8 cellular contexts compared by ENCODE assay signal in genomic region chr1:154179951-154180687, GRCh38. TPM values are rescaled to one million over a fixed set of nuclear protein-coding genes. Genes with fewer than 3 reads are reported as not detected.
DNase-seq lines count a peak whose midpoint lies in the region; ATAC-seq, FAIRE-seq and TF ChIP-seq lines count a peak whose summit lies in the region.

No MANE protein-coding gene starts in this region.

- H2AFZ ChIP-seq in Loucy (ENCODE audit: low read length) (no peak overlapping the region), K562 (ENCODE audit: low read depth, low read length) (no peak overlapping the region)

- DNase-seq in GF-D8 (lab: John Stamatoyannopoulos, UW): peak; percentile 76
- no peak for DNase-seq in K562 (ENCODE audit: extremely low read depth in 1 of 4, low spot score in 3 of 4)
- DNase-seq in naive thymus-derived CD4-positive, alpha-beta T cell: no peak
- no peak for DNase-seq in NCI-H2227 (lab: John Stamatoyannopoulos, UW; ENCODE audit: unreplicated experiment)
- no peak for DNase-seq in T1000 (lab: John Stamatoyannopoulos, UW)
- DNase-seq in ovary: no peak

- CTCF ChIA-PET in K562 (lab: Yijun Ruan, JAX; ENCODE audit: low intra/inter-chr PET ratio): no interaction called here
- CTCF ChIA-PET in naive thymus-derived CD4-positive, alpha-beta T cell (lab: Charles Lee): interaction anchor here (0.5 to 0.7 kb wide), 2 partner anchors 86 to 803 kb away, joined by 3 read pairs; no protein-coding TSS in a partner anchor

- H3K9me3 ChIP-seq in Loucy (ENCODE audit: insufficient read depth, low read depth, low read length) (no peaks in the 10 kb centered on the region), K562 (replicated peaks; ENCODE audit: control insufficient read depth, insufficient read depth, low read depth, low read length) (no peaks in the 10 kb centered on the region; the same call in 1 of the 2 replicates), ovary (no peaks in the 10 kb centered on the region)
- H3K9me3 ChIP-seq in naive thymus-derived CD4-positive, alpha-beta T cell (ENCODE audit: control insufficient read depth in 2 of 3, low read length in 3 of 3): no peaks in the 10 kb centered on the region

- peaks cover 66 to 81% (median 75%) of the 10 kb centered on the region in 7 donors for H3K4me1 Mint-ChIP-seq in naive thymus-derived CD4-positive, alpha-beta T cell

- no peak for FAIRE-seq in K562 (lab: Jason Lieb, UNC)

- ATAC-seq in K562 (no peak), GM21619 (IDR thresholded peaks at IDR 0.05; ENCODE audit: unreplicated experiment) (no peak)
- ATAC-seq in naive thymus-derived CD4-positive, alpha-beta T cell: no peak

- TF ChIP-seq EP300 in K562 (IDR thresholded peaks at IDR 0.05; ENCODE audit: low read length) (no peak), ovary (IDR thresholded peaks at IDR 0.05) (no peak)

- H3K27me3 Mint-ChIP-seq in naive thymus-derived CD4-positive, alpha-beta T cell: peaks cover 0 to 3% (median 0%) of the 10 kb centered on the region in 5 donors

- H3K27ac ChIP-seq in K562 (ENCODE audit: extremely low read depth, low read depth, low read length) (peak overlapping the region; percentile 65), ovary (no peak overlapping the region)
- peak overlapping the region; percentile 95 for H3K27ac ChIP-seq in naive thymus-derived CD4-positive, alpha-beta T cell (ENCODE audit: low read depth, low read length)

- H3K36me3 ChIP-seq in Loucy (ENCODE audit: insufficient read depth, low read length) (peaks cover 10% of the 10 kb centered on the region), K562 (ENCODE audit: control insufficient read depth, insufficient read depth, low read length) (peaks cover 60% of the 10 kb centered on the region), ovary (no peaks in the 10 kb centered on the region)
- H3K36me3 ChIP-seq in naive thymus-derived CD4-positive, alpha-beta T cell (ENCODE audit: control insufficient read depth in 2 of 3, insufficient read depth in 3 of 3, low read length in 3 of 3): peaks cover 3 to 22% (median 8%) of the 10 kb centered on the region in 3 experiments

- WGBS in K562 (ENCODE audit: insufficient coverage, low coverage, missing lambda C conversion rate): 26% methylated on average over 3 of the region's 3 CpGs
- 79 to 88% (median 84%) methylated on average over 3 of the region's 3 CpGs for WGBS in ovary, 3 donors

- H3K4me3 Mint-ChIP-seq in naive thymus-derived CD4-positive, alpha-beta T cell: peak overlapping the region; percentile 73 to 100 (median 98)

- H3K4me3 ChIP-seq in Loucy (ENCODE audit: low read length, poor library complexity, severe bottlenecking) (peak overlapping the region; percentile 97), K562 (peak overlapping the region; percentile 17; the same call in 1 of the 2 replicates), ovary (no peak overlapping the region)
- H3K4me3 ChIP-seq in naive thymus-derived CD4-positive, alpha-beta T cell (ENCODE audit: low read length): peak overlapping the region; percentile 5

- peaks cover 4 to 39% (median 9%) of the 10 kb centered on the region in 5 donors for H3K36me3 Mint-ChIP-seq in naive thymus-derived CD4-positive, alpha-beta T cell

- peaks cover 74% of the 10 kb centered on the region for H3K79me2 ChIP-seq in Loucy (ENCODE audit: insufficient read depth, low read length)
- peaks cover 79% of the 10 kb centered on the region for H3K79me2 ChIP-seq in K562 (ENCODE audit: control insufficient read depth, insufficient read depth, low read length)

- no TSS peak for BruUV-seq in K562 (replicated peaks; lab: Mats Ljungman, UMichigan)

- in situ Hi-C loops in K562 (cut with MboI): no loop called here

- H3K9ac ChIP-seq in Loucy (ENCODE audit: low read depth, low read length, poor library complexity, severe bottlenecking) (peak overlapping the region; percentile 96), K562 (ENCODE audit: insufficient read depth in 1 of 2, low read depth in 2 of 2, low read length in 2 of 2) (peak overlapping the region; percentile 39 to 46; a peak in 2 of 4 replicates)

- TF ChIP-seq POLR2A in K562 (conservative IDR thresholded peaks at IDR 0.05) (no peak), ovary (IDR thresholded peaks at IDR 0.05) (no peak)

- H3K27me3 ChIP-seq in Loucy (ENCODE audit: insufficient read depth, low read length, poor library complexity, severe bottlenecking) (no peaks in the 10 kb centered on the region), K562 (ENCODE audit: control insufficient read depth in 2 of 2, insufficient read depth in 2 of 2, low read length in 2 of 2) (no peaks in the 10 kb centered on the region), ovary (no peaks in the 10 kb centered on the region)
- H3K27me3 ChIP-seq in naive thymus-derived CD4-positive, alpha-beta T cell (ENCODE audit: control insufficient read depth in 2 of 2, insufficient read depth in 2 of 2, low read length in 2 of 2): no peaks in the 10 kb centered on the region

- H3K9me1 ChIP-seq in K562 (ENCODE audit: control insufficient read depth, insufficient read depth, low read length): no peaks in the 10 kb centered on the region

- H3K4me2 ChIP-seq in Loucy (ENCODE audit: low read depth, low read length, poor library complexity, severe bottlenecking): peak overlapping the region; percentile 88
- peak overlapping the region; percentile 94 for H3K4me2 ChIP-seq in K562 (ENCODE audit: insufficient read depth, low read length)

- peak overlapping the region; percentile 66 to 99 (median 98) for H3K27ac Mint-ChIP-seq in naive thymus-derived CD4-positive, alpha-beta T cell

- POLR2A ChIA-PET in K562 (lab: Yijun Ruan, JAX): interaction anchor here (1.1 to 3.9 kb wide), 7 partner anchors 9 to 189 kb away, joined by 3 to 22 read pairs (median 4); partner anchors contain the start of gene RPS27
- POLR2A ChIA-PET in naive thymus-derived CD4-positive, alpha-beta T cell (lab: Charles Lee): interaction anchor here (1.3 to 10.3 kb wide), 4 partner anchors 11 to 189 kb away, joined by 3 to 115 read pairs (median 30); partner anchors contain the start of genes NUP210L and RPS27

- peaks cover 68% of the 10 kb centered on the region for H4K20me1 ChIP-seq in Loucy (ENCODE audit: insufficient read depth, low read length, poor library complexity, severe bottlenecking)
- peaks cover 55% of the 10 kb centered on the region for H4K20me1 ChIP-seq in K562 (replicated peaks; ENCODE audit: control insufficient read depth, insufficient read depth, low read length)

- H3K4me1 ChIP-seq in Loucy (ENCODE audit: insufficient read depth, low read length, poor library complexity, severe bottlenecking) (peaks cover 56% of the 10 kb centered on the region), K562 (replicated peaks in 1 of 2; ENCODE audit: control insufficient read depth in 2 of 2, insufficient read depth in 2 of 2, low read length in 2 of 2) (peaks cover 28 to 43% of the 10 kb centered on the region in 2 experiments), ovary (ENCODE audit: insufficient read depth) (peaks cover 16% of the 10 kb centered on the region)
- H3K4me1 ChIP-seq in naive thymus-derived CD4-positive, alpha-beta T cell (ENCODE audit: control insufficient read depth in 2 of 2, insufficient read depth in 2 of 2, low read length in 2 of 2): peaks cover 47 to 74% of the 10 kb centered on the region in 2 donors

- H3K9me2 ChIP-seq in Loucy (replicated peaks; ENCODE audit: low read depth, low read length): no peaks in the 10 kb centered on the region

- H3K9me3 Mint-ChIP-seq in naive thymus-derived CD4-positive, alpha-beta T cell: peaks cover 0 to 3% (median 0%) of the 10 kb centered on the region in 11 donors

- no peak for TF ChIP-seq RAD21 in K562 (CRISPR knock-in tag; conservative IDR thresholded peaks at IDR 0.05 in 1 of 2, IDR thresholded peaks at IDR 0.05 in 1 of 2)

- intact Hi-C loops in K562 (cut with micrococcal nuclease): loop anchor here (5.0 kb wide), 2 partner anchors 33 to 188 kb away; partner anchors contain the start of gene RPS27
- intact Hi-C loops in naive thymus-derived CD4-positive, alpha-beta T cell (cut with micrococcal nuclease): loop anchor here in 1 of 2 donors (5.0 to 10.0 kb wide), 2 partner anchors 375 to 508 kb away; partner anchors contain the start of genes ILF2 and UBE2Q1
- intact Hi-C loops in ovary (cut with DNase I): no loop called here

- peaks cover 21% of the 10 kb centered on the region for H3F3A ChIP-seq in Loucy (ENCODE audit: low read depth)

- TF ChIP-seq CTCF in Loucy (conservative IDR thresholded peaks at IDR 0.05; ENCODE audit: low read length): no peak
- TF ChIP-seq CTCF in K562 (IDR thresholded peaks at IDR 0.05 in 2 of 3, conservative IDR thresholded peaks at IDR 0.05 in 1 of 3; ENCODE audit: insufficient read depth in 2 of 3, low read depth in 1 of 3, low read length in 3 of 3): no peak
- TF ChIP-seq CTCF in ovary (IDR thresholded peaks at IDR 0.05): no peak

RNA-seq across cellular contexts. Expression of gene TPM3, which starts 11.8 kb away (rescaled TPM):
- total RNA-seq in K562 (2011; cell fraction: chromatin; rRNA removed; ENCODE audit: low replicate concordance): 94.6 and 152 TPM in 2 replicates
- 60.4 and 81.0 TPM in 2 replicates for total RNA-seq in K562 (2011; cell fraction: nucleolus; rRNA removed)
- total RNA-seq in K562 (2011; cell fraction: nucleoplasm; rRNA removed): 113 and 173 TPM in 2 replicates
- total RNA-seq in K562 (2014; rRNA removed) (344 and 399 TPM in 2 replicates), K562 (2014; rRNA removed; fragmentation: Illumina TruSeq; extraction: Trizol) (350 and 402 TPM in 2 replicates), K562 (2015; rRNA removed; fragmentation: Illumina TruSeq; extraction: Trizol) (400 and 421 TPM in 2 replicates), K562 (2021) (500 and 507 TPM in 2 replicates), ovary (100 to 1,000 TPM in 4 of 7 donors, 10 to 100 TPM in 3; 83.8 to 146 (median 120) TPM)
- polyA plus RNA-seq in K562 (2011; rRNA removed) (423 and 536 TPM in 2 replicates), K562 (2014; fragmentation: Illumina TruSeq; extraction: Trizol) (488 and 545 TPM in 2 replicates), K562 (2014; fragmentation: Nextera tagmentation; extraction: Ambion mirVana) (100 to 1,000 TPM; 202 to 241 TPM), K562 (2014; rRNA removed) (496 and 604 TPM in 2 replicates), ovary (100 to 1,000 TPM in 1 of 2 donors, 10 to 100 TPM in 1; 78.0 to 316 TPM)
- polyA plus RNA-seq in K562 (2011; cell fraction: cytosol; rRNA removed): 181 and 303 TPM in 2 replicates
- 147 and 198 TPM in 2 replicates for polyA plus RNA-seq in K562 (2011; cell fraction: nucleus; rRNA removed)
- polyA plus RNA-seq in K562 (2012): 390 and 526 TPM in 2 replicates
- 256 and 293 TPM in 2 replicates for polyA minus RNA-seq in K562 (2011; rRNA and poly(A)+ RNA removed)
- polyA minus RNA-seq in K562 (2011; cell fraction: cytosol; rRNA and poly(A)+ RNA removed): 99.9 and 136 TPM in 2 replicates
- 42.7 and 79.9 TPM in 2 replicates for polyA minus RNA-seq in K562 (2011; cell fraction: nucleus; rRNA and poly(A)+ RNA removed)
- total RNA-seq in naive thymus-derived CD4-positive, alpha-beta T cell: 100 to 1,000 TPM; 264 to 688 (median 281) TPM
- 100 to 1,000 TPM; 653 to 718 TPM for polyA plus RNA-seq in naive thymus-derived CD4-positive, alpha-beta T cell

RNA-seq across cellular contexts. Expression of gene NUP210L, which starts 25.2 kb away (rescaled TPM):
- total RNA-seq in K562 (2011; cell fraction: chromatin; rRNA removed; ENCODE audit: low replicate concordance): 0.07 TPM in 1 of 2 replicates, not detected in the other
- under 0.01 TPM in 1 of 2 replicates, not detected in the other for total RNA-seq in K562 (2011; cell fraction: nucleolus; rRNA removed)
- total RNA-seq in K562 (2011; cell fraction: nucleoplasm; rRNA removed): 0.15 TPM in 1 of 2 replicates, not detected in the other
- total RNA-seq in K562 (2014; rRNA removed) (not detected in 2 replicates), K562 (2014; rRNA removed; fragmentation: Illumina TruSeq; extraction: Trizol) (0.04 TPM in 1 of 2 replicates, not detected in the other), K562 (2015; rRNA removed; fragmentation: Illumina TruSeq; extraction: Trizol) (0.04 TPM in 1 of 2 replicates, not detected in the other), K562 (2021) (not detected in 2 replicates), ovary (under 1 TPM in 2 of 7 donors, not detected in 5; 0.07 to 0.10 TPM)
- polyA plus RNA-seq in K562 (2011; rRNA removed) (0.01 TPM in 1 of 2 replicates, not detected in the other), K562 (2014; fragmentation: Illumina TruSeq; extraction: Trizol) (not detected in 2 replicates), K562 (2014; fragmentation: Nextera tagmentation; extraction: Ambion mirVana) (not detected), K562 (2014; rRNA removed) (0.01 TPM in 1 of 2 replicates, not detected in the other), ovary (not detected)
- polyA plus RNA-seq in K562 (2011; cell fraction: cytosol; rRNA removed): 0.01 TPM in 1 of 2 replicates, not detected in the other
- polyA plus RNA-seq in K562 (2011; cell fraction: nucleus; rRNA removed): 0.01 TPM in 1 of 2 replicates, not detected in the other
- 0.03 TPM in 1 of 2 replicates, not detected in the other for polyA plus RNA-seq in K562 (2012)
- 0.03 and 0.07 TPM in 2 replicates for polyA minus RNA-seq in K562 (2011; rRNA and poly(A)+ RNA removed)
- polyA minus RNA-seq in K562 (2011; cell fraction: cytosol; rRNA and poly(A)+ RNA removed): not detected in 2 replicates
- not detected in 2 replicates for polyA minus RNA-seq in K562 (2011; cell fraction: nucleus; rRNA and poly(A)+ RNA removed)
- under 1 TPM in 4 of 5 experiments, not detected in 1; 0.11 to 0.16 (median 0.15) TPM for total RNA-seq in naive thymus-derived CD4-positive, alpha-beta T cell
- polyA plus RNA-seq in naive thymus-derived CD4-positive, alpha-beta T cell: not detected

RNA-seq across cellular contexts. Expression of gene CFAP141, which starts 26.0 kb away (rescaled TPM):
- total RNA-seq in K562 (2011; cell fraction: chromatin; rRNA removed; ENCODE audit: low replicate concordance): not detected in 2 replicates
- total RNA-seq in K562 (2011; cell fraction: nucleolus; rRNA removed): not detected in 2 replicates
- not detected in 2 replicates for total RNA-seq in K562 (2011; cell fraction: nucleoplasm; rRNA removed)
- total RNA-seq in K562 (2014; rRNA removed) (not detected in 2 replicates), K562 (2014; rRNA removed; fragmentation: Illumina TruSeq; extraction: Trizol) (not detected in 2 replicates), K562 (2015; rRNA removed; fragmentation: Illumina TruSeq; extraction: Trizol) (not detected in 2 replicates), K562 (2021) (not detected in 2 replicates), ovary (1 to 10 TPM in 1 of 7 donors, not detected in 6; 2.4 TPM)
- polyA plus RNA-seq in K562 (2011; rRNA removed) (not detected in 2 replicates), K562 (2014; fragmentation: Illumina TruSeq; extraction: Trizol) (not detected in 2 replicates), K562 (2014; fragmentation: Nextera tagmentation; extraction: Ambion mirVana) (not detected), K562 (2014; rRNA removed) (not detected in 2 replicates), ovary (not detected)
- polyA plus RNA-seq in K562 (2011; cell fraction: cytosol; rRNA removed): not detected in 2 replicates
- not detected in 2 replicates for polyA plus RNA-seq in K562 (2011; cell fraction: nucleus; rRNA removed)
- polyA plus RNA-seq in K562 (2012): not detected in 2 replicates
- polyA minus RNA-seq in K562 (2011; rRNA and poly(A)+ RNA removed): not detected in 2 replicates
- not detected in 2 replicates for polyA minus RNA-seq in K562 (2011; cell fraction: cytosol; rRNA and poly(A)+ RNA removed)
- not detected in 2 replicates for polyA minus RNA-seq in K562 (2011; cell fraction: nucleus; rRNA and poly(A)+ RNA removed)
- not detected for total RNA-seq in naive thymus-derived CD4-positive, alpha-beta T cell
- not detected for polyA plus RNA-seq in naive thymus-derived CD4-positive, alpha-beta T cell

RNA-seq across cellular contexts. Expression of gene UBAP2L, which starts 40.6 kb away (rescaled TPM):
- 517 and 814 TPM in 2 replicates for total RNA-seq in K562 (2011; cell fraction: chromatin; rRNA removed; ENCODE audit: low replicate concordance)
- 239 and 272 TPM in 2 replicates for total RNA-seq in K562 (2011; cell fraction: nucleolus; rRNA removed)
- 345 and 418 TPM in 2 replicates for total RNA-seq in K562 (2011; cell fraction: nucleoplasm; rRNA removed)
- total RNA-seq in K562 (2014; rRNA removed) (83.6 and 98.6 TPM in 2 replicates), K562 (2014; rRNA removed; fragmentation: Illumina TruSeq; extraction: Trizol) (112 and 113 TPM in 2 replicates), K562 (2015; rRNA removed; fragmentation: Illumina TruSeq; extraction: Trizol) (119 and 121 TPM in 2 replicates), K562 (2021) (175 and 181 TPM in 2 replicates), ovary (100 to 1,000 TPM in 5 of 7 donors, 10 to 100 TPM in 2; 45.5 to 161 (median 133) TPM)
- polyA plus RNA-seq in K562 (2011; rRNA removed) (136 and 245 TPM in 2 replicates), K562 (2014; fragmentation: Illumina TruSeq; extraction: Trizol) (193 and 245 TPM in 2 replicates), K562 (2014; fragmentation: Nextera tagmentation; extraction: Ambion mirVana) (10 to 100 TPM; 75.0 to 92.3 TPM), K562 (2014; rRNA removed) (141 and 180 TPM in 2 replicates), ovary (100 to 1,000 TPM in 1 of 2 donors, 10 to 100 TPM in 1; 76.4 to 172 TPM)
- polyA plus RNA-seq in K562 (2011; cell fraction: cytosol; rRNA removed): 207 and 210 TPM in 2 replicates
- polyA plus RNA-seq in K562 (2011; cell fraction: nucleus; rRNA removed): 551 and 619 TPM in 2 replicates
- polyA plus RNA-seq in K562 (2012): 126 and 178 TPM in 2 replicates
- 274 and 299 TPM in 2 replicates for polyA minus RNA-seq in K562 (2011; rRNA and poly(A)+ RNA removed)
- polyA minus RNA-seq in K562 (2011; cell fraction: cytosol; rRNA and poly(A)+ RNA removed): 75.8 and 76.5 TPM in 2 replicates
- 217 and 391 TPM in 2 replicates for polyA minus RNA-seq in K562 (2011; cell fraction: nucleus; rRNA and poly(A)+ RNA removed)
- 100 to 1,000 TPM; 183 to 235 (median 189) TPM for total RNA-seq in naive thymus-derived CD4-positive, alpha-beta T cell
- 10 to 100 TPM; 49.4 to 79.0 TPM for polyA plus RNA-seq in naive thymus-derived CD4-positive, alpha-beta T cell

Comparison
In these comparisons a context has a peak if more than half of its experiments do, and no peak if none do; other contexts are left out.
1. H3K27ac ChIP-seq: peak in K562 (single experiment) and naive thymus-derived CD4-positive, alpha-beta T cell (single experiment); none in ovary (0 of 2).